In the genomic region with DNA sequence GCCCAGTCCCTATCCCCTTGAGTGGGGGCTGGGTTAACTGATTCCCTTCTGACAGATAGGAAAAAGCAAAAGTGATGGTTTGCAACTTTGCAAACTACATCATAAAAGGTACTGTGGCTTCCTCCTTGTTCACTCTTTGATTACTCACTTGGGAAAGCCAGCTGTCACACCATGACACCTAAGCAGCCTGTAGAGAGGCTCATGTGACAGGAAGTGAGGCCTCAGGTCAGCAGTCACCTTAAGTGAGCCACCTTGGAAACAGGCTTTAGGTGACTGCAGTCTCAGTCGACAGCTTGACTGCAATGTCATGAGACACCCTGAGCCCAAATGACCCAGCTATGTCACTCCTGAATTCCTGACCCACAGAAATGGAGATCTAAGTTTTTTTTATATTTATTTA, we compare ENCODE assay signal across 16 cellular contexts. TPM values are rescaled to one million over a fixed set of nuclear protein-coding genes. Genes with fewer than 3 reads are reported as not detected.
A peak's percentile ranks its signal among the peaks of the same experiment; 100 is the strongest.
DNase-seq lines count a peak whose midpoint lies in the region; ATAC-seq and TF ChIP-seq lines count a peak whose summit lies in the region.
"Had no signal": no experiment of that assay in that cellular context is flagged by ENCODE, and none has a peak within 500 bp of the region (broad histone marks: within the 10 kb centered on the region; RNA-seq: fewer than 3 reads in every experiment).

No MANE protein-coding gene starts in this region.

- H3K27me3 ChIP-seq in OCI-LY1 (ENCODE audit: insufficient read depth, low read length) = no peaks in the 10 kb centered on the region

- no peaks in the 10 kb centered on the region for H4K20me1 ChIP-seq in OCI-LY1 (ENCODE audit: insufficient read depth, low read length)

- H3K27ac Mint-ChIP-seq in activated CD4-positive, alpha-beta T cell treated with anti-CD3 and anti-CD28 coated beads for 36 hours = no peak overlapping the region
- H3K27ac Mint-ChIP-seq in activated naive CD8-positive, alpha-beta T cell treated with anti-CD3 and anti-CD28 coated beads for 36 hours = no peak overlapping the region
- H3K27ac Mint-ChIP-seq in activated naive CD8-positive, alpha-beta T cell treated with anti-CD3 and anti-CD28 coated beads, Interleukin-2, amount 50 U/mL, for 24 hours = no peak overlapping the region
- no peak overlapping the region for H3K27ac Mint-ChIP-seq in naive thymus-derived CD8-positive, alpha-beta T cell
- no peak overlapping the region for H3K27ac Mint-ChIP-seq in Calu3 (ENCODE audit: unreplicated experiment)

- H2AFZ ChIP-seq in OCI-LY1 (ENCODE audit: low read length) = 0 out of 2 replicates have a peak overlapping the region, but pooled peaks have one; percentile 30
- H2AFZ ChIP-seq: PC-9 had no signal

- H3K9me2 ChIP-seq in OCI-LY1 (ENCODE audit: low read depth, low read length) = no peaks in the 10 kb centered on the region

- intact Hi-C loops in activated CD4-positive, alpha-beta T cell treated with anti-CD3 and anti-CD28 coated beads for 36 hours (cut with DNase I, micrococcal nuclease) = no loop called here
- intact Hi-C loops in Calu3 (cut with micrococcal nuclease; ENCODE audit: unreplicated experiment) = no loop called here

- DNase-seq in activated CD4-positive, alpha-beta T cell treated with anti-CD3 and anti-CD28 coated beads for 36 hours = peak; percentile 47
- no peak for DNase-seq in activated CD4-positive, alpha-beta T cell treated with anti-CD3 and anti-CD28 coated beads, Interleukin-2, amount 50 U/mL, for 1 hour
- peak; percentile 7 for DNase-seq in activated naive CD8-positive, alpha-beta T cell treated with anti-CD3 and anti-CD28 coated beads for 36 hours
- no peak for DNase-seq in activated naive CD8-positive, alpha-beta T cell treated with anti-CD3 and anti-CD28 coated beads, Interleukin-2, amount 50 U/mL, for 24 hours
- DNase-seq in naive thymus-derived CD8-positive, alpha-beta T cell = no peak
- DNase-seq in Calu3 = no peak
- DNase-seq: COR-L47, DMS79 treated with DMSO at 0.1 percent for 48 hours, NCI-H187 treated with DMSO at 0.1 percent for 48 hours, NCI-H2171 treated with DMSO at 0.1 percent for 48 hours had no signal

- H3K4me3 Mint-ChIP-seq in activated CD4-positive, alpha-beta T cell treated with anti-CD3 and anti-CD28 coated beads for 36 hours = no peak overlapping the region
- H3K4me3 Mint-ChIP-seq in activated naive CD8-positive, alpha-beta T cell treated with anti-CD3 and anti-CD28 coated beads for 36 hours = no peak overlapping the region
- H3K4me3 Mint-ChIP-seq in activated naive CD8-positive, alpha-beta T cell treated with anti-CD3 and anti-CD28 coated beads, Interleukin-2, amount 50 U/mL, for 24 hours = no peak overlapping the region
- no peak overlapping the region for H3K4me3 Mint-ChIP-seq in naive thymus-derived CD8-positive, alpha-beta T cell
- H3K4me3 Mint-ChIP-seq in Calu3 (ENCODE audit: low read depth, unreplicated experiment) = no peak overlapping the region

- no peaks in the 10 kb centered on the region for H3F3A ChIP-seq in OCI-LY1 (ENCODE audit: insufficient read depth, low read length)

- 0 out of 2 replicates have a peak, but pooled peaks cover 5% of the 10 kb centered on the region for H3K9me3 ChIP-seq in OCI-LY1 (ENCODE audit: low read length)
- H3K9me3 ChIP-seq: HAP-1 had no signal

- POLR2A ChIA-PET in activated CD4-positive, alpha-beta T cell treated with anti-CD3 and anti-CD28 coated beads for 36 hours (lab: Charles Lee) = no interaction called here
- POLR2A ChIA-PET in naive thymus-derived CD8-positive, alpha-beta T cell (lab: Charles Lee) = no interaction called here

- peak; percentile 24 for ATAC-seq in activated CD4-positive, alpha-beta T cell treated with anti-CD3 and anti-CD28 coated beads for 36 hours
- ATAC-seq in activated naive CD8-positive, alpha-beta T cell treated with anti-CD3 and anti-CD28 coated beads, Interleukin-2, amount 50 U/mL, for 24 hours = no peak
- ATAC-seq in naive thymus-derived CD8-positive, alpha-beta T cell = no peak
- ATAC-seq: A549 had no signal

- H3K4me1 ChIP-seq in OCI-LY1 (ENCODE audit: insufficient read depth, low read length, severe bottlenecking) = peaks cover 13% of the 10 kb centered on the region
- H3K4me1 ChIP-seq: A549 had no signal

- H3K9me3 Mint-ChIP-seq in activated CD4-positive, alpha-beta T cell treated with anti-CD3 and anti-CD28 coated beads for 36 hours (ENCODE audit: low read depth) = peaks cover 4% of the 10 kb centered on the region
- H3K9me3 Mint-ChIP-seq in activated naive CD8-positive, alpha-beta T cell treated with anti-CD3 and anti-CD28 coated beads for 36 hours = peaks cover 9% of the 10 kb centered on the region
- peaks cover 21% of the 10 kb centered on the region for H3K9me3 Mint-ChIP-seq in activated naive CD8-positive, alpha-beta T cell treated with anti-CD3 and anti-CD28 coated beads, Interleukin-2, amount 50 U/mL, for 24 hours
- H3K9me3 Mint-ChIP-seq in naive thymus-derived CD8-positive, alpha-beta T cell = peaks cover 0 to 7% (median 0%) of the 10 kb centered on the region in 9 donors
- peaks cover 5% of the 10 kb centered on the region for H3K9me3 Mint-ChIP-seq in Calu3 (ENCODE audit: low read depth, unreplicated experiment)

- H3K27me3 Mint-ChIP-seq in activated CD4-positive, alpha-beta T cell treated with anti-CD3 and anti-CD28 coated beads for 36 hours = no peaks in the 10 kb centered on the region
- peaks cover 5% of the 10 kb centered on the region for H3K27me3 Mint-ChIP-seq in activated naive CD8-positive, alpha-beta T cell treated with anti-CD3 and anti-CD28 coated beads for 36 hours
- H3K27me3 Mint-ChIP-seq in activated naive CD8-positive, alpha-beta T cell treated with anti-CD3 and anti-CD28 coated beads, Interleukin-2, amount 50 U/mL, for 24 hours = peaks cover 1% of the 10 kb centered on the region
- peaks cover 0 to 10% (median 4%) of the 10 kb centered on the region in 5 donors for H3K27me3 Mint-ChIP-seq in naive thymus-derived CD8-positive, alpha-beta T cell
- no peaks in the 10 kb centered on the region for H3K27me3 Mint-ChIP-seq in Calu3 (ENCODE audit: unreplicated experiment)

- no peak overlapping the region for H3K27ac ChIP-seq in OCI-LY1 (ENCODE audit: low read depth, low read length, poor library complexity, severe bottlenecking)
- H3K27ac ChIP-seq: A549, C4-2B, PC-9 had no signal

- peaks cover 13% of the 10 kb centered on the region for H3K36me3 Mint-ChIP-seq in activated CD4-positive, alpha-beta T cell treated with anti-CD3 and anti-CD28 coated beads for 36 hours (ENCODE audit: low read depth)
- H3K36me3 Mint-ChIP-seq in activated naive CD8-positive, alpha-beta T cell treated with anti-CD3 and anti-CD28 coated beads for 36 hours = peaks cover 18% of the 10 kb centered on the region
- H3K36me3 Mint-ChIP-seq in activated naive CD8-positive, alpha-beta T cell treated with anti-CD3 and anti-CD28 coated beads, Interleukin-2, amount 50 U/mL, for 24 hours (ENCODE audit: low read depth) = peaks cover 20% of the 10 kb centered on the region
- H3K36me3 Mint-ChIP-seq in naive thymus-derived CD8-positive, alpha-beta T cell = peaks cover 0 to 4% (median 4%) of the 10 kb centered on the region in 3 donors
- peaks cover 16% of the 10 kb centered on the region for H3K36me3 Mint-ChIP-seq in Calu3 (ENCODE audit: insufficient read depth, unreplicated experiment)

- H3K79me2 ChIP-seq in OCI-LY1 (ENCODE audit: insufficient read depth, low read length) = peaks cover 6% of the 10 kb centered on the region

- H3K4me2 ChIP-seq in OCI-LY1 (ENCODE audit: low read length) = no peak overlapping the region
- H3K4me2 ChIP-seq: A549, PC-9 had no signal

- no peak overlapping the region for H3K4me3 ChIP-seq in OCI-LY1 (ENCODE audit: low read depth, low read length, poor library complexity, severe bottlenecking)
- H3K4me3 ChIP-seq: A549, HAP-1, PC-9 had no signal

- BruUV-seq in Calu3 (replicated peaks; lab: Mats Ljungman, UMichigan) = no TSS peak

- CTCF ChIA-PET in activated CD4-positive, alpha-beta T cell treated with anti-CD3 and anti-CD28 coated beads for 36 hours (lab: Charles Lee) = no interaction called here
- CTCF ChIA-PET in Calu3 (lab: Charles Lee) = no interaction called here

- no peak overlapping the region for H3K9ac ChIP-seq in OCI-LY1 (ENCODE audit: low read length)

- H3K36me3 ChIP-seq in OCI-LY1 (ENCODE audit: insufficient read depth, low read length) = peaks cover 3% of the 10 kb centered on the region; the same call in 1 of the 2 replicates

- TF ChIP-seq CTCF in OCI-LY1 (IDR thresholded peaks at IDR 0.05; ENCODE audit: low read length) (no peak), Calu3 (IDR thresholded peaks at IDR 0.05; ENCODE audit: unreplicated experiment) (no peak)

- peaks cover 21% of the 10 kb centered on the region for H3K4me1 Mint-ChIP-seq in activated CD4-positive, alpha-beta T cell treated with anti-CD3 and anti-CD28 coated beads for 36 hours
- H3K4me1 Mint-ChIP-seq in activated naive CD8-positive, alpha-beta T cell treated with anti-CD3 and anti-CD28 coated beads for 36 hours = peaks cover 16% of the 10 kb centered on the region
- peaks cover 19% of the 10 kb centered on the region for H3K4me1 Mint-ChIP-seq in activated naive CD8-positive, alpha-beta T cell treated with anti-CD3 and anti-CD28 coated beads, Interleukin-2, amount 50 U/mL, for 24 hours
- H3K4me1 Mint-ChIP-seq in naive thymus-derived CD8-positive, alpha-beta T cell = peaks cover 9 to 24% (median 22%) of the 10 kb centered on the region in 4 donors
- no peaks in the 10 kb centered on the region for H3K4me1 Mint-ChIP-seq in Calu3 (ENCODE audit: low read depth, unreplicated experiment)

RNA-seq across cellular contexts. Expression of gene CHCHD2, which starts 4.3 kb away (rescaled TPM):
- 100 to 1,000 TPM; 537 to 693 TPM for total RNA-seq in activated CD4-positive, alpha-beta T cell treated with anti-CD3 and anti-CD28 coated beads for 36 hours
- 100 to 1,000 TPM; 690 to 696 TPM for total RNA-seq in activated naive CD8-positive, alpha-beta T cell treated with anti-CD3 and anti-CD28 coated beads for 36 hours
- total RNA-seq in naive thymus-derived CD8-positive, alpha-beta T cell = 100 to 1,000 TPM; 155 to 158 TPM
- 100 to 1,000 TPM; 415 to 515 (median 454) TPM for polyA plus RNA-seq in naive thymus-derived CD8-positive, alpha-beta T cell
- total RNA-seq in Calu3 (2022) = 673 and 699 TPM in 2 replicates

RNA-seq across cellular contexts. Expression of gene NUPR2, which starts 5.6 kb away (rescaled TPM):
- total RNA-seq in activated CD4-positive, alpha-beta T cell treated with anti-CD3 and anti-CD28 coated beads for 36 hours = not detected
- total RNA-seq in activated naive CD8-positive, alpha-beta T cell treated with anti-CD3 and anti-CD28 coated beads for 36 hours = not detected
- not detected for total RNA-seq in naive thymus-derived CD8-positive, alpha-beta T cell
- 1 to 10 TPM in 2 of 3 donors, not detected in 1; 1.1 to 2.0 TPM for polyA plus RNA-seq in naive thymus-derived CD8-positive, alpha-beta T cell
- total RNA-seq in Calu3 (2022) = not detected in 2 replicates
- total RNA-seq: NCI-H460, PC-9 had no signal
- polyA plus RNA-seq: A549 had no signal

RNA-seq across cellular contexts. Expression of gene PHKG1, which starts 17.9 kb away (rescaled TPM):
- total RNA-seq in activated CD4-positive, alpha-beta T cell treated with anti-CD3 and anti-CD28 coated beads for 36 hours = 1 to 10 TPM; 1.2 to 1.6 TPM
- 1 to 10 TPM; 1.1 to 1.3 TPM for total RNA-seq in activated naive CD8-positive, alpha-beta T cell treated with anti-CD3 and anti-CD28 coated beads for 36 hours
- total RNA-seq in naive thymus-derived CD8-positive, alpha-beta T cell = 1 to 10 TPM; 2.6 to 2.9 TPM
- under 1 TPM; 0.23 to 0.43 (median 0.30) TPM for polyA plus RNA-seq in naive thymus-derived CD8-positive, alpha-beta T cell
- 1.1 and 2.6 TPM in 2 replicates for total RNA-seq in Calu3 (2022)
- total RNA-seq: NCI-H460 had no signal

RNA-seq across cellular contexts. Expression of gene SUMF2, which starts 46.5 kb away (rescaled TPM):
- 100 to 1,000 TPM; 117 to 128 TPM for total RNA-seq in activated CD4-positive, alpha-beta T cell treated with anti-CD3 and anti-CD28 coated beads for 36 hours
- 100 to 1,000 TPM; 124 to 129 TPM for total RNA-seq in activated naive CD8-positive, alpha-beta T cell treated with anti-CD3 and anti-CD28 coated beads for 36 hours
- 100 to 1,000 TPM; 168 to 176 TPM for total RNA-seq in naive thymus-derived CD8-positive, alpha-beta T cell
- 100 to 1,000 TPM; 135 to 171 (median 140) TPM for polyA plus RNA-seq in naive thymus-derived CD8-positive, alpha-beta T cell
- 226 and 255 TPM in 2 replicates for total RNA-seq in Calu3 (2022)

RNA-seq across cellular contexts. Expression of gene CCT6A, which starts 59.0 kb away (rescaled TPM):
- total RNA-seq in activated CD4-positive, alpha-beta T cell treated with anti-CD3 and anti-CD28 coated beads for 36 hours = 100 to 1,000 TPM; 182 to 237 TPM
- total RNA-seq in activated naive CD8-positive, alpha-beta T cell treated with anti-CD3 and anti-CD28 coated beads for 36 hours = 100 to 1,000 TPM; 340 TPM
- 10 to 100 TPM; 85.4 to 90.3 TPM for total RNA-seq in naive thymus-derived CD8-positive, alpha-beta T cell
- polyA plus RNA-seq in naive thymus-derived CD8-positive, alpha-beta T cell = 100 to 1,000 TPM in 1 of 3 donors, 10 to 100 TPM in 2; 86.8 to 103 (median 97.5) TPM
- 416 and 421 TPM in 2 replicates for total RNA-seq in Calu3 (2022)

Comparison
In these comparisons a context has a peak if more than half of its experiments do, and no peak if none do; other contexts are left out.
1. DNase-seq: peak in activated CD4-positive, alpha-beta T cell treated with anti-CD3 and anti-CD28 coated beads for 36 hours (single experiment) and activated naive CD8-positive, alpha-beta T cell treated with anti-CD3 and anti-CD28 coated beads for 36 hours (single experiment); none in activated CD4-positive, alpha-beta T cell treated with anti-CD3 and anti-CD28 coated beads, Interleukin-2, amount 50 U/mL, for 1 hour (single experiment), activated naive CD8-positive, alpha-beta T cell treated with anti-CD3 and anti-CD28 coated beads, Interleukin-2, amount 50 U/mL, for 24 hours (single experiment), naive thymus-derived CD8-positive, alpha-beta T cell (0 of 10) and Calu3 (single experiment).